Comparison of ENCODE assay signal across 23 cellular contexts in the genomic region with DNA sequence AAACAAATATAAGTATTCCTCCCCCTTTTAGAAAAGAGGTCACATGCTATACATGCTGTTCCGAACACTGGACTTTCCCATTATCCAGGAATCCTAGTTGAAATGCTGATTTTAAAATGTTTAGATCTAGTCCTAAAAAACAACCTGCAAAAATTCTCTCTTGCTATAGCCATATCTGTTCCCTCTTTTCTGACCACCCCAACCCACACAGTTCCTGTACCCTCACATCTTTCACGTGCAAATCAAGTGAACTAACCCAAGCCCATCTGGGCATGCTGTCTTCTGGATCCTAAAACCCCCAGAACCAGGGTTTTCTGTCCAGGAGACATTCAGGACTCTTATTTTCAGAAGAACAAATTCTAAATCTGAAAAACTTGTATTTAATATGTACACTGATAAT.
"Had no signal": no experiment of that assay in that cellular context is flagged by ENCODE, and none has a peak within 500 bp of the region (broad histone marks: within the 10 kb centered on the region; RNA-seq: fewer than 3 reads in every experiment).

No MANE protein-coding gene starts in this region.

- DNase-seq: IMR-90, Kasumi-1, MM.1S, NCI-H1092 treated with DMSO at 0.1 percent for 48 hours, NCI-H1417, NCI-H1436 treated with DMSO at 0.1 percent for 48 hours, NCI-H1694 treated with DMSO at 0.1 percent for 48 hours, NCI-H1930, NCI-H2081, NCI-H2107, NCI-H226, NCI-H446, NCI-H510A, NCI-H524 treated with DMSO at 0.1 percent for 48 hours, NCI-H69, NCI-H774, Right ventricle myocardium superior, RPMI8226, SIG-M5 had no signal

- H3K4me2 ChIP-seq: KMS-11 had no signal

- ATAC-seq: HepG2 had no signal

- H3K9ac ChIP-seq: KMS-11 had no signal

- H3K9me3 ChIP-seq: SJSA1 had no signal

- H3K27me3 ChIP-seq: SJSA1 had no signal

- H3K4me3 ChIP-seq: SJSA1, SK-N-MC had no signal

- H3K27ac ChIP-seq: KMS-11, SJSA1, SK-N-MC had no signal
